Comparison of ENCODE assay signal across 18 cellular contexts in the genomic region with DNA sequence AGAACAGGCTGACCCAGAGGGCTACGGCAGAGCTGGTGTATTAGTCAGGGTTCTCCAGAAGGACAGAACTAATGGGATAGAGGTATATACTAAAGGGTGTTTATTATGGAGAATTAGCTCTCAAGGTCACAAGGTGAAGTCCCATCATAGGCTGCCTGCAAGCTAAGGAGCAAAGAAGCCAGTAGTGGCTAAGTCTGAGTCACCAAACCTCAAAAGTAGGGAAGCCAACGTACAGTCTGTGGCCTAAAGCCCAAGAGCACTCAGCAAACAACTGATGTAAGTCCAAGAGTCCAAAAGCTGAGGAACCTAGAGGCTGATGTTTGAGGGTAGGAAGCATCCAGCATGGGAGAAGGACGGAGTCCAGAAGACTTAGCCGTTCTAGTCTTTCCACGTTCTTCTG.
A peak's percentile ranks its signal among the peaks of the same experiment; 100 is the strongest.
DNase-seq lines count a peak whose midpoint lies in the region; ATAC-seq and TF ChIP-seq lines count a peak whose summit lies in the region.
"Had no signal": no experiment of that assay in that cellular context is flagged by ENCODE, and none has a peak within 500 bp of the region (broad histone marks: within the 10 kb centered on the region; RNA-seq: fewer than 3 reads in every experiment).

No MANE protein-coding gene starts in this region.

- ATAC-seq in activated T-helper 17 cell treated with anti-CD3 and anti-CD28 coated beads, Interleukin-2, amount 50 U/mL, for 72 hours (replicated peaks): peak; percentile 71
- no peak for ATAC-seq in heart left ventricle
- ATAC-seq: A549; activated CD8-positive, alpha-beta T cell treated with anti-CD3 and anti-CD28 coated beads for 36 hours; gastroesophageal sphincter had no signal

- H3K36me3 Mint-ChIP-seq in activated T-helper 17 cell treated with anti-CD3 and anti-CD28 coated beads, Interleukin-2, amount 50 U/mL, for 72 hours (ENCODE audit: low read depth): no peaks in the 10 kb centered on the region
- H3K36me3 Mint-ChIP-seq in immature natural killer cell: peaks cover 0 to 4% (median 0%) of the 10 kb centered on the region in 3 donors

- no peak for TF ChIP-seq POLR2A in heart left ventricle (IDR thresholded peaks at IDR 0.05)

- H3K27ac ChIP-seq in heart left ventricle: no peak overlapping the region
- no peak overlapping the region for H3K27ac ChIP-seq in effector memory CD4-positive, alpha-beta T cell (ENCODE audit: insufficient read depth, low read length, poor library complexity, severe bottlenecking)
- H3K27ac ChIP-seq: A549, gastroesophageal sphincter, vagina had no signal

- no peak overlapping the region for H3K27ac Mint-ChIP-seq in activated T-helper 17 cell treated with anti-CD3 and anti-CD28 coated beads, Interleukin-2, amount 50 U/mL, for 72 hours
- peak overlapping the region in 1 of 6 donors; percentile 72 for H3K27ac Mint-ChIP-seq in immature natural killer cell
- H3K27ac Mint-ChIP-seq: activated CD8-positive, alpha-beta T cell treated with anti-CD3 and anti-CD28 coated beads for 36 hours; mesothelial cell of epicardium; stimulated activated naive CD8-positive, alpha-beta T cell treated with anti-CD3 and anti-CD28 coated beads, Interleukin-15, Interleukin-2, amounts not matched to agents 100 ng/mL and 50 ng/mL, for 24 hours had no signal

- peaks cover 0 to 7% (median 0%) of the 10 kb centered on the region in 12 donors for H3K9me3 ChIP-seq in heart left ventricle
- no peaks in the 10 kb centered on the region for H3K9me3 ChIP-seq in effector memory CD4-positive, alpha-beta T cell (ENCODE audit: control insufficient read depth, low read length)
- H3K9me3 ChIP-seq: A549, gastroesophageal sphincter, HAP-1, SK-N-SH, vagina had no signal

- no peaks in the 10 kb centered on the region for H3K9me3 Mint-ChIP-seq in activated T-helper 17 cell treated with anti-CD3 and anti-CD28 coated beads, Interleukin-2, amount 50 U/mL, for 72 hours
- H3K9me3 Mint-ChIP-seq in immature natural killer cell: no peaks in the 10 kb centered on the region
- H3K9me3 Mint-ChIP-seq: activated CD8-positive, alpha-beta T cell treated with anti-CD3 and anti-CD28 coated beads for 36 hours had no signal

- WGBS in heart left ventricle, 4 donors: 91 to 95% (median 94%) methylated on average over 5 of the region's 5 CpGs

- no peak overlapping the region for H3K4me3 Mint-ChIP-seq in activated T-helper 17 cell treated with anti-CD3 and anti-CD28 coated beads, Interleukin-2, amount 50 U/mL, for 72 hours
- no peak overlapping the region for H3K4me3 Mint-ChIP-seq in immature natural killer cell
- H3K4me3 Mint-ChIP-seq: activated CD8-positive, alpha-beta T cell treated with anti-CD3 and anti-CD28 coated beads for 36 hours; mesothelial cell of epicardium; stimulated activated naive CD8-positive, alpha-beta T cell treated with anti-CD3 and anti-CD28 coated beads, Interleukin-15, Interleukin-2, amounts not matched to agents 100 ng/mL and 50 ng/mL, for 24 hours had no signal

- H3K4me1 ChIP-seq in heart left ventricle: peaks cover 0 to 8% (median 0%) of the 10 kb centered on the region in 12 donors
- H3K4me1 ChIP-seq in effector memory CD4-positive, alpha-beta T cell (ENCODE audit: control insufficient read depth, insufficient read depth, low read length, poor library complexity, severe bottlenecking): no peaks in the 10 kb centered on the region
- H3K4me1 ChIP-seq: A549, gastroesophageal sphincter, HAP-1 had no signal

- H3K36me3 ChIP-seq in heart left ventricle: no peaks in the 10 kb centered on the region
- H3K36me3 ChIP-seq in effector memory CD4-positive, alpha-beta T cell (ENCODE audit: control insufficient read depth, insufficient read depth, low read length): no peaks in the 10 kb centered on the region
- H3K36me3 ChIP-seq: gastroesophageal sphincter, HAP-1, vagina had no signal

- intact Hi-C loops in heart left ventricle (cut with DNase I): loop anchor here in 5 of 10 donors (2.0 to 5.0 kb wide), 3 partner anchors 369 to 373 kb away; no protein-coding TSS in a partner anchor

- peaks cover 5% of the 10 kb centered on the region for H3K4me1 Mint-ChIP-seq in activated T-helper 17 cell treated with anti-CD3 and anti-CD28 coated beads, Interleukin-2, amount 50 U/mL, for 72 hours
- H3K4me1 Mint-ChIP-seq in immature natural killer cell: peaks cover 14% of the 10 kb centered on the region in 2 donors

- H3K27me3 Mint-ChIP-seq in activated T-helper 17 cell treated with anti-CD3 and anti-CD28 coated beads, Interleukin-2, amount 50 U/mL, for 72 hours: no peaks in the 10 kb centered on the region
- H3K27me3 Mint-ChIP-seq in immature natural killer cell (ENCODE audit: low read depth in 3 of 3): peaks cover 0 to 5% (median 3%) of the 10 kb centered on the region in 3 donors
- H3K27me3 Mint-ChIP-seq: activated CD8-positive, alpha-beta T cell treated with anti-CD3 and anti-CD28 coated beads for 36 hours; stimulated activated naive CD8-positive, alpha-beta T cell treated with anti-CD3 and anti-CD28 coated beads, Interleukin-15, Interleukin-2, amounts not matched to agents 100 ng/mL and 50 ng/mL, for 24 hours had no signal

- H3K27me3 ChIP-seq in heart left ventricle: no peaks in the 10 kb centered on the region
- no peaks in the 10 kb centered on the region for H3K27me3 ChIP-seq in effector memory CD4-positive, alpha-beta T cell (replicated peaks; ENCODE audit: control insufficient read depth, insufficient read depth, low read length, poor library complexity, severe bottlenecking)
- H3K27me3 ChIP-seq: gastroesophageal sphincter, vagina had no signal

- TF ChIP-seq CTCF in foreskin fibroblast (IDR thresholded peaks at IDR 0.05; ENCODE audit: low read depth, low read length): no peak
- TF ChIP-seq CTCF in heart left ventricle (IDR thresholded peaks at IDR 0.05): no peak

- H3K4me3 ChIP-seq in foreskin fibroblast (ENCODE audit: low read depth in 1 of 2, low read length in 2 of 2) (no peak overlapping the region), heart left ventricle (no peak overlapping the region)
- H3K4me3 ChIP-seq in effector memory CD4-positive, alpha-beta T cell (ENCODE audit: insufficient read depth, low read depth, low read length, poor library complexity, severe bottlenecking): no peak overlapping the region
- H3K4me3 ChIP-seq: A549, gastroesophageal sphincter, HAP-1, smooth muscle cell, vagina had no signal

- peak; percentile 18 for DNase-seq in AG20443 (ENCODE audit: low spot score)
- peak; percentile 67 for DNase-seq in LHCN-M2 (ENCODE audit: low read depth)
- peak; percentile 56 to 64 for DNase-seq in foreskin fibroblast
- no peak for DNase-seq in heart left ventricle
- no peak for DNase-seq in immature natural killer cell
- DNase-seq in effector memory CD4-positive, alpha-beta T cell: no peak
- DNase-seq in NCI-H526 treated with DMSO at 0.1 percent for 48 hours (lab: John Stamatoyannopoulos, UW): no peak
- DNase-seq: activated CD8-positive, alpha-beta T cell treated with anti-CD3 and anti-CD28 coated beads for 36 hours; anterior cingulate cortex; SK-N-SH had no signal

Comparison
In these comparisons a context has a peak if more than half of its experiments do, and no peak if none do; other contexts are left out.
1. DNase-seq: peak in AG20443 (single experiment), LHCN-M2 (single experiment) and foreskin fibroblast (2 of 2); none in heart left ventricle (0 of 5), immature natural killer cell (0 of 3), effector memory CD4-positive, alpha-beta T cell (0 of 3) and NCI-H526 treated with DMSO at 0.1 percent for 48 hours (single experiment).